Comparison of ENCODE assay signal across 1 cellular context in the genomic region with DNA sequence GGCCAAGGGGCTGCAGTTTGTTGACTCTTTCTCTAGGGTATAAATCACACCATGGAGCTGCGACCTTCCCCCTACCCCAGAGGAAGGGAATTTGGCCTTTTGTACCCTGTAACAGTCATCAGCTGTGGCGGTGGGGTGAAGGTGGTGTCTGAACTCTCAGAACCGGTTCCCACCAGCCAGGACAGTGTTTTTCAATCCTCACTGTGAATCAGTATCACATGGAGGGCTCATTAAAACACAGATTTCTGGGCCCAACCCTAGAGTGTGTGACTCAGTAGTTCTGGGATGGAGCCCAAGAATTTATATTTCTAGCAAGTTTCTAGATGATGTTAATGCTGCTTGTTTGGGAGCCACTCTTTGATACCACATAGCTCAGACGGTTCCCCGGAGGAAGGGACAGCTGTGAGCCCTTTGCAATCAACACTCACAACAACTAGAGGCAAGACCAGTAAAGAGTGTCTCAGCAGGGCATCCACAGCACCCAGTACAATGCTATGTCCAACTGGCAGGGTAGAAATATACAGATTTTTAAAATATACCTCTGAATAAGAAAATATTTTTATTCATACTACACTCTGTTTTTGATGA.
TF ChIP-seq lines count a peak whose summit lies in the region.

No MANE protein-coding gene starts in this region.

TF ChIP-seq in HepG2, 621 proteins besides CTCF, POLR2A, EP300 and RAD21 (continued from another document):
- TF ChIP-seq ZFP1 (CRISPR knock-in tag; IDR thresholded peaks at IDR 0.05) = no peak
- no peak for TF ChIP-seq TCF7L2 (IDR thresholded peaks at IDR 0.05; ENCODE audit: low read depth, low read length)
- TF ChIP-seq, protein P1, sequence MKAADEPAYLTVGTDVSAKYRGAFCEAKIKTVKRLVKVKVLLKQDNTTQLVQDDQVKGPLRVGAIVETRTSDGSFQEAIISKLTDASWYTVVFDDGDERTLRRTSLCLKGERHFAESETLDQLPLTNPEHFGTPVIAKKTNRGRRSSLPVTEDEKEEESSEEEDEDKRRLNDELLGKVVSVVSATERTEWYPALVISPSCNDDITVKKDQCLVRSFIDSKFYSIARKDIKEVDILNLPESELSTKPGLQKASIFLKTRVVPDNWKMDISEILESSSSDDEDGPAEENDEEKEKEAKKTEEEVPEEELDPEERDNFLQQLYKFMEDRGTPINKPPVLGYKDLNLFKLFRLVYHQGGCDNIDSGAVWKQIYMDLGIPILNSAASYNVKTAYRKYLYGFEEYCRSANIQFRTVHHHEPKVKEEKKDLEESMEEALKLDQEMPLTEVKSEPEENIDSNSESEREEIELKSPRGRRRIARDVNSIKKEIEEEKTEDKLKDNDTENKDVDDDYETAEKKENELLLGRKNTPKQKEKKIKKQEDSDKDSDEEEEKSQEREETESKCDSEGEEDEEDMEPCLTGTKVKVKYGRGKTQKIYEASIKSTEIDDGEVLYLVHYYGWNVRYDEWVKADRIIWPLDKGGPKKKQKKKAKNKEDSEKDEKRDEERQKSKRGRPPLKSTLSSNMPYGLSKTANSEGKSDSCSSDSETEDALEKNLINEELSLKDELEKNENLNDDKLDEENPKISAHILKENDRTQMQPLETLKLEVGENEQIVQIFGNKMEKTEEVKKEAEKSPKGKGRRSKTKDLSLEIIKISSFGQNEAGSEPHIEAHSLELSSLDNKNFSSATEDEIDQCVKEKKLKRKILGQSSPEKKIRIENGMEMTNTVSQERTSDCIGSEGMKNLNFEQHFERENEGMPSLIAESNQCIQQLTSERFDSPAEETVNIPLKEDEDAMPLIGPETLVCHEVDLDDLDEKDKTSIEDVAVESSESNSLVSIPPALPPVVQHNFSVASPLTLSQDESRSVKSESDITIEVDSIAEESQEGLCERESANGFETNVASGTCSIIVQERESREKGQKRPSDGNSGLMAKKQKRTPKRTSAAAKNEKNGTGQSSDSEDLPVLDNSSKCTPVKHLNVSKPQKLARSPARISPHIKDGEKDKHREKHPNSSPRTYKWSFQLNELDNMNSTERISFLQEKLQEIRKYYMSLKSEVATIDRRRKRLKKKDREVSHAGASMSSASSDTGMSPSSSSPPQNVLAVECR (CRISPR knock-in tag; IDR thresholded peaks at IDR 0.05; ENCODE audit: borderline replicate concordance) = no peak
- no peak for TF ChIP-seq NCOA1 (CRISPR knock-in tag; IDR thresholded peaks at IDR 0.05)
- TF ChIP-seq ZNF782 (CRISPR knock-in tag; IDR thresholded peaks at IDR 0.05; ENCODE audit: borderline replicate concordance) = no peak
- TF ChIP-seq SOX6 (IDR thresholded peaks at IDR 0.05) = no peak
- TF ChIP-seq SOX6 (CRISPR knock-in tag; IDR thresholded peaks at IDR 0.05) = no peak
- TF ChIP-seq JDP2 (CRISPR knock-in tag; IDR thresholded peaks at IDR 0.05; ENCODE audit: borderline replicate concordance) = no peak
- TF ChIP-seq ZNF672 (CRISPR knock-in tag; IDR thresholded peaks at IDR 0.05) = no peak
